In the genomic region with DNA sequence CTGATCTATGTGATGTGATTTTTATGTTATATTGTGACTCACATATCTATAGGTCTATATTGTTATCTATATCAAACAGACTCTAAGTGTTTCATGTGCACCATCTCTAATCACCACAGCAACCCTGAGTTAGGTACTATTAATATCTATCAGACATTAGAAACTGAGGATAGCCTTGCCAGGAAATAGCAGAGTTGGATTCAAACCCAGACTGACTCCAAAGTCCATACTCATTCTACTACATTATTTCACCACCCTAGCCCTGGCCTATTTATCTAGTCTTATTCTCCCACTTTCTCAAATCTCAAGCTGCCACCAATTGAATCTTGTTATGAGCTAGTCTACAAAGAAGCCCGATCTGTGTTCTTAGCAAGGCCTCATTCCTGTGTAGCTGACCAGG, we compare ENCODE assay signal across 1 cellular context.
TF ChIP-seq lines count a peak whose summit lies in the region.

No MANE protein-coding gene starts in this region.

TF ChIP-seq in liver, 16 proteins besides CTCF, POLR2A, EP300 and RAD21 (continued from another document):
- TF ChIP-seq ZBTB33 (IDR thresholded peaks at IDR 0.05): no peak
- TF ChIP-seq RXRA (IDR thresholded peaks at IDR 0.05): peak in 1 of 2 donors; percentile 11
- TF ChIP-seq FOXA2 (IDR thresholded peaks at IDR 0.05): no peak
- TF ChIP-seq GABPA (IDR thresholded peaks at IDR 0.05 in 1 of 2, conservative IDR thresholded peaks at IDR 0.05 in 1 of 2): no peak
- no peak for TF ChIP-seq MAX (IDR thresholded peaks at IDR 0.05)
- TF ChIP-seq ATF3 (IDR thresholded peaks at IDR 0.05): no peak
- TF ChIP-seq HNF4A (conservative IDR thresholded peaks at IDR 0.05): peak; percentile 80 to 82
TF ChIP-seq in liver: peak in this region for 3.
